Comparison of ENCODE assay signal across 14 cellular contexts in the genomic region with DNA sequence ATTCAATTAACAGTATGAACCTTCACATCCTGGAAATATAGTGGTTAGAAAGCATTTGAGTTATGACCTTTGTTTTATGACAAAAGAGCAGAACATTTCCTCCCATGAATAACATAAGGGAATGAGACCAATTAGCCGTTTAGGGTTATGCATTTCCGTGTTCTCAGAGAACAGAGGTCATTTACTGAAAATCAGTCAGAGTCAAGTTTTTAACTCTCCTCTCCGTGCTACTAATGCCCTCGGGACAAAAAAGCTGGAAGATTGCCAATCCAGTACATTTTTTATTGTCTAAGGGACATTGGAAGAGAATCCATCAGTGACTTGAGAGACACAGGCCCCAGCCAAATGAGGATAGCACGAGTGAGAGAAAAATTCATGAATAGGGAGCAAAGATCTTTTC.
DNase-seq lines count a peak whose midpoint lies in the region; ATAC-seq and TF ChIP-seq lines count a peak whose summit lies in the region.
"Had no signal": no experiment of that assay in that cellular context is flagged by ENCODE, and none has a peak within 500 bp of the region (broad histone marks: within the 10 kb centered on the region; RNA-seq: fewer than 3 reads in every experiment).

No MANE protein-coding gene starts in this region.

- POLR2A ChIA-PET in naive thymus-derived CD4-positive, alpha-beta T cell (lab: Charles Lee) = no interaction called here

- H3K9me3 Mint-ChIP-seq in naive thymus-derived CD4-positive, alpha-beta T cell = peaks cover 0 to 21% (median 10%) of the 10 kb centered on the region in 11 donors
- H3K9me3 Mint-ChIP-seq in endothelial cell (ENCODE audit: unreplicated experiment) = no peaks in the 10 kb centered on the region

- no peaks in the 10 kb centered on the region for H3K4me1 ChIP-seq in naive thymus-derived CD4-positive, alpha-beta T cell (ENCODE audit: control insufficient read depth in 2 of 2, insufficient read depth in 2 of 2, low read length in 2 of 2)

- ATAC-seq in naive thymus-derived CD4-positive, alpha-beta T cell = no peak
- ATAC-seq: activated T-cell treated with anti-CD3 and anti-CD28 coated beads, Interleukin-2, amount 50 U/mL, for 4 hours had no signal

- no peak overlapping the region for H3K27ac Mint-ChIP-seq in naive thymus-derived CD4-positive, alpha-beta T cell
- H3K27ac Mint-ChIP-seq in endothelial cell (ENCODE audit: unreplicated experiment) = no peak overlapping the region
- H3K27ac Mint-ChIP-seq: nephron progenitor cell had no signal

- CTCF ChIA-PET in naive thymus-derived CD4-positive, alpha-beta T cell (lab: Charles Lee) = no interaction called here

- H3K27me3 ChIP-seq in naive thymus-derived CD4-positive, alpha-beta T cell (ENCODE audit: control insufficient read depth in 2 of 2, insufficient read depth in 2 of 2, low read length in 2 of 2) = no peaks in the 10 kb centered on the region
- H3K27me3 ChIP-seq: tibial artery had no signal

- H3K36me3 ChIP-seq in naive thymus-derived CD4-positive, alpha-beta T cell (ENCODE audit: control insufficient read depth in 2 of 3, insufficient read depth in 3 of 3, low read length in 3 of 3) = no peaks in the 10 kb centered on the region
- H3K36me3 ChIP-seq: tibial artery had no signal

- H3K4me3 Mint-ChIP-seq in naive thymus-derived CD4-positive, alpha-beta T cell = no peak overlapping the region
- H3K4me3 Mint-ChIP-seq in endothelial cell (ENCODE audit: unreplicated experiment) = no peak overlapping the region
- H3K4me3 Mint-ChIP-seq: activated T-cell treated with anti-CD3 and anti-CD28 coated beads, Interleukin-2, amount 50 U/mL, for 4 hours; nephron progenitor cell had no signal

- intact Hi-C loops in naive thymus-derived CD4-positive, alpha-beta T cell (cut with micrococcal nuclease) = no loop called here

- H3K9me3 ChIP-seq in naive thymus-derived CD4-positive, alpha-beta T cell (ENCODE audit: control insufficient read depth in 2 of 3, low read length in 3 of 3) = peaks cover 0 to 7% (median 0%) of the 10 kb centered on the region in 3 experiments

- no peaks in the 10 kb centered on the region for H3K27me3 Mint-ChIP-seq in naive thymus-derived CD4-positive, alpha-beta T cell
- H3K27me3 Mint-ChIP-seq in endothelial cell (ENCODE audit: unreplicated experiment) = no peaks in the 10 kb centered on the region

- no peak overlapping the region for H3K27ac ChIP-seq in naive thymus-derived CD4-positive, alpha-beta T cell (ENCODE audit: low read depth, low read length)
- H3K27ac ChIP-seq: tibial artery had no signal

- H3K4me3 ChIP-seq in foreskin fibroblast (ENCODE audit: low read depth in 1 of 2, low read length in 2 of 2) (no peak overlapping the region), skeletal muscle cell (ENCODE audit: low read depth, low read length) (no peak overlapping the region)
- no peak overlapping the region for H3K4me3 ChIP-seq in naive thymus-derived CD4-positive, alpha-beta T cell (ENCODE audit: low read length)
- H3K4me3 ChIP-seq: tibial artery had no signal

- DNase-seq in NCI-H1417 (lab: John Stamatoyannopoulos, UW) = peak; percentile 23 to 86 (median 51)
- no peak for DNase-seq in NCI-H1417 treated with DMSO at 0.1 percent for 48 hours (lab: John Stamatoyannopoulos, UW)
- peak; percentile 81 for DNase-seq in RPMI7951 (ENCODE audit: low read depth)
- DNase-seq in foreskin fibroblast = peak; percentile 78 to 86
- DNase-seq in skeletal muscle cell (ENCODE audit: low read depth) = peak; percentile 60
- DNase-seq in naive thymus-derived CD4-positive, alpha-beta T cell = no peak
- no peak for DNase-seq in medulla oblongata (ENCODE audit: extremely low spot score)
- no peak for DNase-seq in endothelial cell (ENCODE audit: low spot score)
- DNase-seq: 8988T; activated T-cell treated with anti-CD3 and anti-CD28 coated beads, Interleukin-2, amount 50 U/mL, for 4 hours; central memory CD4-positive, alpha-beta T cell; nephron progenitor cell; NK-92 treated with Interleukin-12 subunit alpha and Interleukin-12 subunit beta, amount 100 ng/mL, for 24 hours; tibial artery had no signal

- TF ChIP-seq CTCF in foreskin fibroblast (IDR thresholded peaks at IDR 0.05; ENCODE audit: low read depth, low read length) (no peak), endothelial cell (IDR thresholded peaks at IDR 0.05; ENCODE audit: unreplicated experiment) (no peak)

- H3K4me1 Mint-ChIP-seq in naive thymus-derived CD4-positive, alpha-beta T cell = no peaks in the 10 kb centered on the region
- H3K4me1 Mint-ChIP-seq in endothelial cell (ENCODE audit: unreplicated experiment) = no peaks in the 10 kb centered on the region
- H3K4me1 Mint-ChIP-seq: nephron progenitor cell had no signal

- H3K36me3 Mint-ChIP-seq in naive thymus-derived CD4-positive, alpha-beta T cell = no peaks in the 10 kb centered on the region
- no peaks in the 10 kb centered on the region for H3K36me3 Mint-ChIP-seq in endothelial cell (ENCODE audit: low read depth, unreplicated experiment)

Comparison
In these comparisons a context has a peak if more than half of its experiments do, and no peak if none do; other contexts are left out.
1. DNase-seq: peak in NCI-H1417 (3 of 3), RPMI7951 (single experiment), foreskin fibroblast (2 of 2) and skeletal muscle cell (single experiment); none in NCI-H1417 treated with DMSO at 0.1 percent for 48 hours (single experiment), naive thymus-derived CD4-positive, alpha-beta T cell (0 of 9), medulla oblongata (single experiment) and endothelial cell (single experiment).